Comparison of ENCODE assay signal across 1 cellular context in genomic region chr9:129776938-129777768, GRCh38.
TF ChIP-seq lines count a peak whose summit lies in the region.

No MANE protein-coding gene starts in this region.

TF ChIP-seq in endothelial cell of umbilical vein, 7 proteins besides CTCF, POLR2A, EP300 and RAD21:
- TF ChIP-seq MAX (IDR thresholded peaks at IDR 0.05; ENCODE audit: insufficient read depth, insufficient read length) (no peak), MYC (IDR thresholded peaks at IDR 0.05; ENCODE audit: low read depth, low read length) (no peak), EZH2 (IDR thresholded peaks at IDR 0.05; ENCODE audit: borderline replicate concordance, low read depth, low read length, severe bottlenecking) (no peak), GATA2 (IDR thresholded peaks at IDR 0.05; ENCODE audit: insufficient read depth, insufficient read length, low read depth, low read length) (peak; percentile 74), POLR2AphosphoS5 (IDR thresholded peaks at IDR 0.05; ENCODE audit: insufficient read depth, low read depth, low read length) (no peak), JUN (IDR thresholded peaks at IDR 0.05; ENCODE audit: borderline replicate concordance, insufficient read depth, insufficient read length, low read depth) (peak; percentile 62), FOS (IDR thresholded peaks at IDR 0.05; ENCODE audit: borderline replicate concordance, insufficient read depth, low read length) (peak; percentile 87)
